ENCODE assay signal across 13 cellular contexts in the genomic region with DNA sequence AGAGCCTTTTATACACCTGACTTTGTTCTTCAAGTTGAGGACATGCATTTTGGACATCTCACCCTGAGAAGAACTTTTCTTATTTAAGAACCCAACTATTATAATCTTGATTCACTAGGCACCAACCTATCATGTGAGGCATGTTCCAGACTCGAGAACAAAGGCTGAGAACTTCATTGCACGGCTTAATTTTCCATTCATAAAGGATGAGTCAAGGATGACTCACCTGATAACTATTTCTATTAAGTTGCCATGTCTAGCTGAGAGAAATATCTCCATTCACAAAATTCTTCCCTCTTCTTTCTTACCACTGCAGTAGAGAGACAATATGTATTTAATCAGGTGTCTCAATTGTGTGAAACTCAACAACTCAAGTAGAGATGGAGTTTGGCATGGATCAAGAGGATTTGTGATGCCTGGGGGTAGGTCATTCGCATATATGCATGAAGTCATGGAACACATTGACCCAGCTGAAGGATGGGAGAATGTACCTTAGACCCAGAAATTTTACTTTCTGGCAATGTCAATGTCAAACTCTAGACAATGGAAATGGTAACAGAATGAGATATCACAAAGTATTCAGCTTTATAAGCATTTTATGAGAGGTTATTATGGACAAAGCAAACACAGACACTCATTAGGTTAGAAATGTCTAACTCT.
DNase-seq lines count a peak whose midpoint lies in the region; ATAC-seq and TF ChIP-seq lines count a peak whose summit lies in the region.
"Had no signal": no experiment of that assay in that cellular context is flagged by ENCODE, and none has a peak within 500 bp of the region (broad histone marks: within the 10 kb centered on the region; RNA-seq: fewer than 3 reads in every experiment).

No MANE protein-coding gene starts in this region.

- intact Hi-C loops in A673 (cut with micrococcal nuclease; ENCODE audit: unreplicated experiment): loop anchor here (5.0 kb wide), 1 partner anchor 59 kb away; no protein-coding TSS in a partner anchor

- no peaks in the 10 kb centered on the region for H3K27me3 ChIP-seq in A673 (replicated peaks; ENCODE audit: insufficient read depth, low read depth, low read length, poor library complexity)
- no peaks in the 10 kb centered on the region for H3K27me3 ChIP-seq in tibial nerve
- H3K27me3 ChIP-seq: BE2C, colonic mucosa, upper lobe of right lung had no signal

- no peak for TF ChIP-seq POLR2A in tibial nerve (IDR thresholded peaks at IDR 0.05)

- no peak overlapping the region for H3K4me3 ChIP-seq in A673 (ENCODE audit: low read depth, low read length, poor library complexity, severe bottlenecking)
- H3K4me3 ChIP-seq in tibial nerve: no peak overlapping the region
- H3K4me3 ChIP-seq: colonic mucosa, upper lobe of right lung had no signal

- H3K4me1 ChIP-seq in A673 (ENCODE audit: insufficient read depth, low read length, poor library complexity, severe bottlenecking) (peaks cover 35% of the 10 kb centered on the region), tibial nerve (no peaks in the 10 kb centered on the region)
- H3K4me1 ChIP-seq: BE2C, colonic mucosa, upper lobe of right lung had no signal

- H3K36me3 ChIP-seq in A673 (ENCODE audit: insufficient read depth, low read length, poor library complexity, severe bottlenecking) (no peaks in the 10 kb centered on the region), tibial nerve (no peaks in the 10 kb centered on the region)
- H3K36me3 ChIP-seq: BE2C, colonic mucosa, upper lobe of right lung had no signal

- TF ChIP-seq CTCF in A673 (conservative IDR thresholded peaks at IDR 0.05; ENCODE audit: low read depth, low read length): no peak
- TF ChIP-seq CTCF in tibial nerve (IDR thresholded peaks at IDR 0.05): no peak

- H3K27ac ChIP-seq in A673 (ENCODE audit: low read depth, low read length, poor library complexity, severe bottlenecking) (no peak overlapping the region), tibial nerve (no peak overlapping the region)
- H3K27ac ChIP-seq: colonic mucosa, upper lobe of right lung had no signal

- no peak for ATAC-seq in GM21529 (IDR thresholded peaks at IDR 0.05; ENCODE audit: unreplicated experiment)
- ATAC-seq: upper lobe of right lung had no signal

- TF ChIP-seq EP300 in tibial nerve (IDR thresholded peaks at IDR 0.05): no peak

- DNase-seq in A673 (ENCODE audit: low spot score) (peak; percentile 86), HS-5 (ENCODE audit: low read depth) (peak; percentile 98), amniotic stem cell (lab: John Stamatoyannopoulos, UW) (peak; percentile 39), glomerular visceral epithelial cell (ENCODE audit: extremely low spot score) (peak; percentile 89), T-helper 2 cell (no peak), tibial nerve (ENCODE audit: low spot score in 2 of 2) (no peak)
- DNase-seq in activated CD8-positive, alpha-beta memory T cell treated with anti-CD3 and anti-CD28 coated beads for 24 hours: no peak
- DNase-seq: BE2C, colonic mucosa, Kasumi-1, NCI-H526 treated with DMSO at 0.1 percent for 48 hours, upper lobe of right lung had no signal

- CTCF ChIA-PET in A673 (lab: Charles Lee): no interaction called here

- 46 to 47% methylated on average over 3 of the region's 3 CpGs for WGBS in tibial nerve, 2 donors

- POLR2A ChIA-PET in A673 (lab: Charles Lee; ENCODE audit: low non-redundant PET): no interaction called here

- H3K9me3 ChIP-seq in A673 (ENCODE audit: low read depth, low read length, poor library complexity, severe bottlenecking) (peaks cover 5% of the 10 kb centered on the region), tibial nerve (peaks cover 0 to 11% (median 0%) of the 10 kb centered on the region in 4 donors)
- H3K9me3 ChIP-seq: BE2C, colonic mucosa, upper lobe of right lung had no signal

- no TSS peak for BruUV-seq in A673 (replicated peaks; lab: Mats Ljungman, UMichigan)

Comparison
In these comparisons a context has a peak if more than half of its experiments do, and no peak if none do; other contexts are left out.
1. DNase-seq: peak in A673 (single experiment), HS-5 (single experiment), amniotic stem cell (single experiment) and glomerular visceral epithelial cell (single experiment); none in T-helper 2 cell (0 of 5), activated CD8-positive, alpha-beta memory T cell treated with anti-CD3 and anti-CD28 coated beads for 24 hours (single experiment) and tibial nerve (0 of 2).